Comparison of ENCODE assay signal across 26 cellular contexts in the genomic region with DNA sequence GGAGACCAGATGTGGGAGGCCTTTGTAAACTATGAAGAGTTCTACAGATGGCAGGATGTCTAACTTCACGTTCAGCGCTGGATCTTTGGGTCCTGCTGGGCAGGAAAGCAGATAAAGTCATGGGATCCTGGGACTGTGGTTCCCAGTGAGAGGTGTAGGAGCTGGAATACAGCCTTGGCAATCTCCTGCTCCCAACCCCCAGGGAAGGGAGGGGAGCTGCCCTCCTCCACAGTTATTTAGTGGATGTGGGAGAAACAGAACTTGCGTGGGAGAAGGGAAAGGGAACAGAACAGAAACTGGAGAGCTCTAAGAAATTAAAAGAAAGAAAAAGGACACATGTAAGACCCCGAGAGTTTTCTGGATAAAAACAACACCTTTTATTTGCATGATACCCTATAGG. TPM values are rescaled to one million over a fixed set of nuclear protein-coding genes. Genes with fewer than 3 reads are reported as not detected.
DNase-seq lines count a peak whose midpoint lies in the region; TF ChIP-seq lines count a peak whose summit lies in the region.
"Had no signal": no experiment of that assay in that cellular context is flagged by ENCODE, and none has a peak within 500 bp of the region (broad histone marks: within the 10 kb centered on the region; RNA-seq: fewer than 3 reads in every experiment).

No MANE protein-coding gene starts in this region.

- H3K9me3 ChIP-seq in right atrium auricular region: no peaks in the 10 kb centered on the region
- H3K9me3 ChIP-seq in smooth muscle cell (replicated peaks; ENCODE audit: low read depth): no peaks in the 10 kb centered on the region
- no peaks in the 10 kb centered on the region for H3K9me3 ChIP-seq in stomach
- H3K9me3 ChIP-seq: upper lobe of right lung had no signal

- peaks cover 74% of the 10 kb centered on the region for H4K20me1 ChIP-seq in smooth muscle cell (ENCODE audit: low read depth)

- no peak overlapping the region for H3K27ac Mint-ChIP-seq in activated CD4-positive, alpha-beta T cell treated with anti-CD3 and anti-CD28 coated beads, Interleukin-2, amount 10 ng/mL, durations not matched to agents 24 days and 14 days
- no peak overlapping the region for H3K27ac Mint-ChIP-seq in activated CD4-positive, alpha-beta memory T cell treated with anti-CD3 and anti-CD28 coated beads for 36 hours
- H3K27ac Mint-ChIP-seq: activated CD8-positive, alpha-beta T cell treated with anti-CD3 and anti-CD28 coated beads for 36 hours; activated naive CD8-positive, alpha-beta T cell had no signal

- H3K27me3 Mint-ChIP-seq in activated CD4-positive, alpha-beta T cell treated with anti-CD3 and anti-CD28 coated beads, Interleukin-2, amount 10 ng/mL, durations not matched to agents 24 days and 14 days: peaks cover 18% of the 10 kb centered on the region
- peaks cover 31% of the 10 kb centered on the region for H3K27me3 Mint-ChIP-seq in activated CD4-positive, alpha-beta memory T cell treated with anti-CD3 and anti-CD28 coated beads for 36 hours

- H3K27ac ChIP-seq in coronary artery (peak overlapping the region; percentile 61 to 70), right atrium auricular region (peak overlapping the region; percentile 31 to 68), smooth muscle cell (ENCODE audit: low read depth) (peak overlapping the region; percentile 54), stomach (no peak overlapping the region)
- H3K27ac ChIP-seq: foreskin keratinocyte, SK-N-MC, upper lobe of right lung had no signal

- TF ChIP-seq POLR2A in stomach (IDR thresholded peaks at IDR 0.05): no peak

- TF ChIP-seq CTCF in coronary artery (IDR thresholded peaks at IDR 0.05) (no peak), right atrium auricular region (IDR thresholded peaks at IDR 0.05) (no peak), smooth muscle cell (IDR thresholded peaks at IDR 0.05; ENCODE audit: borderline replicate concordance, insufficient read depth, poor library complexity, severe bottlenecking) (no peak), stomach (IDR thresholded peaks at IDR 0.05) (no peak)

- peaks cover 97% of the 10 kb centered on the region for H3K79me2 ChIP-seq in smooth muscle cell (ENCODE audit: low read depth)

- no peak overlapping the region for H2AFZ ChIP-seq in smooth muscle cell (ENCODE audit: low read depth)

- CTCF ChIA-PET in activated CD4-positive, alpha-beta memory T cell treated with anti-CD3 and anti-CD28 coated beads for 36 hours (lab: Charles Lee): no interaction called here

- peaks cover 17% of the 10 kb centered on the region for H3K36me3 ChIP-seq in right atrium auricular region
- peaks cover 13% of the 10 kb centered on the region for H3K36me3 ChIP-seq in smooth muscle cell (ENCODE audit: low read depth)
- peaks cover 0 to 5% (median 2%) of the 10 kb centered on the region in 4 donors for H3K36me3 ChIP-seq in stomach

- H3K4me1 Mint-ChIP-seq in activated CD4-positive, alpha-beta T cell treated with anti-CD3 and anti-CD28 coated beads, Interleukin-2, amount 10 ng/mL, durations not matched to agents 24 days and 14 days: no peaks in the 10 kb centered on the region
- no peaks in the 10 kb centered on the region for H3K4me1 Mint-ChIP-seq in activated CD4-positive, alpha-beta memory T cell treated with anti-CD3 and anti-CD28 coated beads for 36 hours (ENCODE audit: low read depth)

- H3K9me3 Mint-ChIP-seq in activated CD4-positive, alpha-beta T cell treated with anti-CD3 and anti-CD28 coated beads, Interleukin-2, amount 10 ng/mL, durations not matched to agents 24 days and 14 days: no peaks in the 10 kb centered on the region
- no peaks in the 10 kb centered on the region for H3K9me3 Mint-ChIP-seq in activated CD4-positive, alpha-beta memory T cell treated with anti-CD3 and anti-CD28 coated beads for 36 hours
- H3K9me3 Mint-ChIP-seq: activated CD8-positive, alpha-beta T cell treated with anti-CD3 and anti-CD28 coated beads for 36 hours had no signal

- H3K4me2 ChIP-seq in smooth muscle cell: peak overlapping the region; percentile 19

- H3F3A ChIP-seq in smooth muscle cell (ENCODE audit: low read depth): peaks cover 51% of the 10 kb centered on the region

- H3K27me3 ChIP-seq in right atrium auricular region (no peaks in the 10 kb centered on the region), smooth muscle cell (ENCODE audit: low read depth) (no peaks in the 10 kb centered on the region), stomach (no peaks in the 10 kb centered on the region)
- H3K27me3 ChIP-seq: foreskin keratinocyte, upper lobe of right lung had no signal

- H3K36me3 Mint-ChIP-seq in activated CD4-positive, alpha-beta T cell treated with anti-CD3 and anti-CD28 coated beads, Interleukin-2, amount 10 ng/mL, durations not matched to agents 24 days and 14 days (ENCODE audit: low read depth): no peaks in the 10 kb centered on the region
- H3K36me3 Mint-ChIP-seq in activated CD4-positive, alpha-beta memory T cell treated with anti-CD3 and anti-CD28 coated beads for 36 hours: no peaks in the 10 kb centered on the region
- H3K36me3 Mint-ChIP-seq: activated naive CD8-positive, alpha-beta T cell had no signal

- WGBS in smooth muscle cell (ENCODE audit: low lambda C conversion rate): 54% methylated on average over 4 of the region's 4 CpGs
- 80 to 95% (median 91%) methylated on average over 4 of the region's 4 CpGs for WGBS in stomach, 5 donors

- no peak overlapping the region for H3K4me3 ChIP-seq in coronary artery
- no peak overlapping the region for H3K4me3 ChIP-seq in right atrium auricular region
- H3K4me3 ChIP-seq in smooth muscle cell: no peak overlapping the region
- H3K4me3 ChIP-seq in stomach: no peak overlapping the region
- H3K4me3 ChIP-seq: SK-N-MC, upper lobe of right lung had no signal

- POLR2A ChIA-PET in activated CD4-positive, alpha-beta memory T cell treated with anti-CD3 and anti-CD28 coated beads for 36 hours (lab: Charles Lee): no interaction called here

- H3K4me3 Mint-ChIP-seq in activated CD4-positive, alpha-beta T cell treated with anti-CD3 and anti-CD28 coated beads, Interleukin-2, amount 10 ng/mL, durations not matched to agents 24 days and 14 days: no peak overlapping the region
- H3K4me3 Mint-ChIP-seq in activated CD4-positive, alpha-beta memory T cell treated with anti-CD3 and anti-CD28 coated beads for 36 hours: no peak overlapping the region
- H3K4me3 Mint-ChIP-seq: activated CD8-positive, alpha-beta T cell treated with anti-CD3 and anti-CD28 coated beads for 36 hours; activated naive CD8-positive, alpha-beta T cell had no signal

- DNase-seq in NCI-H226 (peak; percentile 41), coronary artery (ENCODE audit: low spot score) (no peak), right atrium auricular region (ENCODE audit: low spot score) (no peak), smooth muscle cell (lab: John Stamatoyannopoulos, UW; ENCODE audit: unreplicated experiment) (no peak), stomach (no peak)
- no peak for DNase-seq in activated CD4-positive, alpha-beta T cell treated with anti-CD3 and anti-CD28 coated beads, Interleukin-2, amount 10 ng/mL, durations not matched to agents 24 days and 14 days
- DNase-seq in effector CD4-positive, alpha-beta T cell: no peak
- DNase-seq in activated CD4-positive, alpha-beta memory T cell treated with anti-CD3 and anti-CD28 coated beads for 36 hours: no peak
- DNase-seq: ACHN; activated CD4-positive, CD25-positive, alpha-beta regulatory T cell treated with anti-CD3 and anti-CD28 coated beads, Interleukin-2, amount 50 U/mL, for 72 hours; activated CD8-positive, alpha-beta T cell treated with anti-CD3 and anti-CD28 coated beads for 36 hours; activated effector memory CD4-positive, alpha-beta T cell treated with Interleukin-2 at 50 U/mL for 16 hours; effector memory CD4-positive, alpha-beta T cell; erythroblast; foreskin keratinocyte; GOT3; hippocampal formation; left colon; NCI-H1092 treated with DMSO at 0.1 percent for 48 hours; NCI-H1930; NCI-H2227 treated with DMSO at 0.1 percent for 48 hours; NCI-H774; stimulated activated CD4-positive, alpha-beta T cell treated with anti-CD3 and anti-CD28 coated beads, Interleukin-2, amount 100 ng/mL, for 24 hours; upper lobe of right lung had no signal

- intact Hi-C loops in stomach (cut with DNase I; ENCODE audit: low total_unique reads): no loop called here
- intact Hi-C loops in activated CD4-positive, alpha-beta T cell treated with anti-CD3 and anti-CD28 coated beads, Interleukin-2, amount 10 ng/mL, durations not matched to agents 24 days and 14 days (cut with micrococcal nuclease): no loop called here
- intact Hi-C loops in activated CD4-positive, alpha-beta memory T cell treated with anti-CD3 and anti-CD28 coated beads for 36 hours (cut with micrococcal nuclease): no loop called here

- H3K4me1 ChIP-seq in right atrium auricular region (peaks cover 0 to 69% of the 10 kb centered on the region in 2 donors), smooth muscle cell (ENCODE audit: low read depth) (peaks cover 46% of the 10 kb centered on the region), stomach (peaks cover 7 to 17% (median 12%) of the 10 kb centered on the region in 4 donors)

- H3K9ac ChIP-seq in smooth muscle cell (ENCODE audit: low read depth): no peak overlapping the region

- TF ChIP-seq EP300 in stomach (IDR thresholded peaks at IDR 0.05): no peak

RNA-seq across cellular contexts. Expression of a gene that starts 37.0 kb away (rescaled TPM):
- total RNA-seq in right atrium auricular region (10 to 100 TPM; 16.9 to 30.1 TPM), smooth muscle cell (54.0 and 64.2 TPM in 2 replicates), stomach (10 to 100 TPM in 3 of 5 donors, 1 to 10 TPM in 1, under 1 TPM in 1; 0.58 to 79.0 (median 11.7) TPM)
- polyA plus RNA-seq in smooth muscle cell (35.3 and 38.8 TPM in 2 replicates), stomach (1 to 10 TPM in 2 of 3 donors, under 1 TPM in 1; 0.80 to 2.6 (median 2.4) TPM)
- total RNA-seq in activated CD4-positive, alpha-beta T cell treated with anti-CD3 and anti-CD28 coated beads, Interleukin-2, amount 10 ng/mL, durations not matched to agents 24 days and 14 days: 0.02 TPM in 1 of 2 replicates, not detected in the other
- under 1 TPM in 1 of 2 experiments, not detected in 1; 0.05 TPM for total RNA-seq in activated CD4-positive, alpha-beta memory T cell treated with anti-CD3 and anti-CD28 coated beads for 36 hours
- total RNA-seq: activated CD8-positive, alpha-beta T cell treated with anti-CD3 and anti-CD28 coated beads for 36 hours had no signal

Comparison
In these comparisons a context has a peak if more than half of its experiments do, and no peak if none do; other contexts are left out.
1. H3K27ac ChIP-seq: peak in coronary artery (2 of 2), right atrium auricular region (2 of 2) and smooth muscle cell (single experiment); none in stomach (0 of 5).